Comparison of ENCODE assay signal across 1 cellular context in genomic region chr11:104873252-104873651, GRCh38.
TF ChIP-seq lines count a peak whose summit lies in the region.

No MANE protein-coding gene starts in this region.

TF ChIP-seq in GM23338, 12 proteins besides CTCF, POLR2A, EP300 and RAD21 (continued from another document):
- TF ChIP-seq ZNF462 (CRISPR knock-in tag; IDR thresholded peaks at IDR 0.05) (no peak), STAT1 (IDR thresholded peaks at IDR 0.05; ENCODE audit: unreplicated experiment) (no peak), POLR2AphosphoS5 (IDR thresholded peaks at IDR 0.05; ENCODE audit: low read depth) (no peak)
TF ChIP-seq in GM23338: peak in this region for 0.
